In genomic region chr1:17439250-17440073, GRCh38 we compare ENCODE assay signal across 8 cellular contexts. TPM values are rescaled to one million over a fixed set of nuclear protein-coding genes. Genes with fewer than 3 reads are reported as not detected.
A peak's percentile ranks its signal among the peaks of the same experiment; 100 is the strongest.
DNase-seq lines count a peak whose midpoint lies in the region; ATAC-seq, FAIRE-seq and TF ChIP-seq lines count a peak whose summit lies in the region.

Gene RCC2 (minus strand): TSS chr1:17439677. CDS start chr1:17438514, 1,163 bp downstream.

- CTCF ChIA-PET in activated B cell treated with CpG ODN at 0.5 μM for 24 hours (lab: Charles Lee): interaction anchor here (0.7 kb wide), 1 partner anchor 11 kb away, joined by 3 read pairs; no protein-coding TSS in a partner anchor

- dilution Hi-C loops in keratinocyte (cut with MboI; ENCODE audit: extremely low pct_ligation_motif_present, low sequenced_read_pairs): no loop called here

- no peak for FAIRE-seq in keratinocyte (lab: Jason Lieb, UNC)

- peak within 1 kb of the TSS; percentile 98 for H3K27ac Mint-ChIP-seq in activated B cell treated with CpG ODN at 0.5 μM for 24 hours
- peak within 1 kb of the TSS; percentile 93 for H3K27ac Mint-ChIP-seq in central memory CD8-positive, alpha-beta T cell (ENCODE audit: low read depth)

- H3K36me3 ChIP-seq in keratinocyte (ENCODE audit: control insufficient read depth in 2 of 2, extremely low read depth in 1 of 2, insufficient read depth in 2 of 2, low read length in 2 of 2): peaks cover 2 to 19% of the 10 kb centered on the region in 2 experiments

- 0 out of 3 replicates have a peak, but pooled peaks have one; percentile 17 for TF ChIP-seq CTCF in GM12872 (IDR thresholded peaks at IDR 0.05; ENCODE audit: insufficient read depth, low read depth, low read length)
- TF ChIP-seq CTCF in activated B cell treated with CpG ODN at 0.5 μM for 24 hours (IDR thresholded peaks at IDR 0.05): no peak
- TF ChIP-seq CTCF in keratinocyte (optimal IDR thresholded peaks at IDR 0.05 in 1 of 3, IDR thresholded peaks at IDR 0.05 in 1 of 3, conservative IDR thresholded peaks at IDR 0.05 in 1 of 3; ENCODE audit: extremely low read depth in 1 of 3, insufficient read depth in 2 of 3, low read length in 3 of 3): peak in 1 of 3 experiments; percentile 32

- ATAC-seq in HG02970 (IDR thresholded peaks at IDR 0.05; ENCODE audit: low FRiP score, unreplicated experiment) (peak; percentile 35), activated B cell treated with CpG ODN at 0.5 μM for 24 hours (ENCODE audit: low read depth) (peak; percentile 67), HG03460 (IDR thresholded peaks at IDR 0.05; ENCODE audit: unreplicated experiment) (no peak)
- ATAC-seq in central memory CD8-positive, alpha-beta T cell (replicated peaks; ENCODE audit: extremely low read depth, poor library complexity, severe bottlenecking): peak; percentile 80

- peaks cover 50% of the 10 kb centered on the region for H3K4me1 ChIP-seq in keratinocyte (ENCODE audit: control insufficient read depth, extremely low read depth, insufficient read depth, low read length)

- intact Hi-C loops in activated B cell treated with CpG ODN at 0.5 μM for 24 hours (cut with micrococcal nuclease): loop anchor here (1.0 to 10.0 kb wide), 3 partner anchors 19 to 1915 kb away; partner anchors contain the start of genes CASP9 and DNAJC16

- peaks cover 39% of the 10 kb centered on the region for H3K4me1 Mint-ChIP-seq in activated B cell treated with CpG ODN at 0.5 μM for 24 hours
- peaks cover 30% of the 10 kb centered on the region for H3K4me1 Mint-ChIP-seq in central memory CD8-positive, alpha-beta T cell

- peak within 1 kb of the TSS; percentile 96 for H3K4me3 Mint-ChIP-seq in activated B cell treated with CpG ODN at 0.5 μM for 24 hours
- peak within 1 kb of the TSS; percentile 94 for H3K4me3 Mint-ChIP-seq in central memory CD8-positive, alpha-beta T cell

- peaks cover 14% of the 10 kb centered on the region for H4K20me1 ChIP-seq in keratinocyte (ENCODE audit: control insufficient read depth, extremely low read depth, insufficient read depth, low read length)

- H3K9me1 ChIP-seq in keratinocyte (ENCODE audit: control insufficient read depth, extremely low read depth, insufficient read depth, low read length): no peaks in the 10 kb centered on the region

- H3K27me3 Mint-ChIP-seq in activated B cell treated with CpG ODN at 0.5 μM for 24 hours: peaks cover 11% of the 10 kb centered on the region
- H3K27me3 Mint-ChIP-seq in central memory CD8-positive, alpha-beta T cell: peaks cover 9% of the 10 kb centered on the region

- peaks cover 43% of the 10 kb centered on the region for H3K79me2 ChIP-seq in keratinocyte (ENCODE audit: control insufficient read depth, insufficient read depth, low read length)

- H3K9ac ChIP-seq in keratinocyte (ENCODE audit: control insufficient read depth, extremely low read depth, insufficient read depth, low read length): peak within 1 kb of the TSS; percentile 95

- H3K27me3 ChIP-seq in keratinocyte (ENCODE audit: control insufficient read depth, extremely low read depth, insufficient read depth, low read length): no peaks in the 10 kb centered on the region

- DNase-seq in NCI-H2171 treated with DMSO at 0.1 percent for 48 hours (lab: John Stamatoyannopoulos, UW) (peak; percentile 88), activated B cell treated with CpG ODN at 0.5 μM for 24 hours (peak; percentile 67), keratinocyte (ENCODE audit: low read depth, low spot score) (peak; percentile 78)
- DNase-seq in central memory CD8-positive, alpha-beta T cell (ENCODE audit: low spot score in 2 of 2): peak; percentile 44
- DNase-seq in stimulated activated CD4-positive, alpha-beta T cell treated with anti-CD3 and anti-CD28 coated beads, Interleukin-12 subunit alpha, Interleukin-12 subunit beta, amount 100 ng/mL, for 48 hours (ENCODE audit: low read depth in 2 of 3, low spot score in 1 of 3): peak; percentile 45 to 66 (median 45)

- peak within 1 kb of the TSS; percentile 68 for H2AFZ ChIP-seq in keratinocyte (ENCODE audit: control insufficient read depth, low read length)

- H3K9me3 Mint-ChIP-seq in activated B cell treated with CpG ODN at 0.5 μM for 24 hours: no peaks in the 10 kb centered on the region
- H3K9me3 Mint-ChIP-seq in central memory CD8-positive, alpha-beta T cell: no peaks in the 10 kb centered on the region

- H3K9me3 ChIP-seq in keratinocyte (ENCODE audit: control insufficient read depth, low read depth, low read length): no peaks in the 10 kb centered on the region

- peak within 1 kb of the TSS; percentile 80 to 99 (median 98) for H3K4me3 ChIP-seq in keratinocyte (ENCODE audit: control insufficient read depth in 2 of 3, extremely low read depth in 1 of 3, insufficient read depth in 2 of 3, low read depth in 1 of 3, low read length in 3 of 3)

- H3K4me2 ChIP-seq in keratinocyte (ENCODE audit: control insufficient read depth, extremely low read depth, insufficient read depth, low read depth, low read length): peak within 1 kb of the TSS; percentile 100

- peaks cover 21% of the 10 kb centered on the region for H3K36me3 Mint-ChIP-seq in activated B cell treated with CpG ODN at 0.5 μM for 24 hours (ENCODE audit: low read depth)
- H3K36me3 Mint-ChIP-seq in central memory CD8-positive, alpha-beta T cell (ENCODE audit: insufficient read depth): peaks cover 15% of the 10 kb centered on the region

- POLR2A ChIA-PET in activated B cell treated with CpG ODN at 0.5 μM for 24 hours (lab: Charles Lee): interaction anchor here (0.5 to 1.4 kb wide), 13 partner anchors 13 to 1812 kb away, joined by 3 to 7 read pairs (median 3); partner anchors contain the start of genes EMC1, MRTO4 and NECAP2

- H3K27ac ChIP-seq in keratinocyte (ENCODE audit: control insufficient read depth, insufficient read depth, low read length): peak within 1 kb of the TSS; percentile 99

RNA-seq across cellular contexts. Expression of gene RCC2, which starts in this region (rescaled TPM):
- 79.4 and 85.1 TPM in 2 replicates for total RNA-seq in activated B cell treated with CpG ODN at 0.5 μM for 24 hours
- 29.4 to 103 TPM (median 45.2 TPM) in 3 replicates for polyA plus RNA-seq in keratinocyte
- polyA plus RNA-seq in keratinocyte (2011; ENCODE audit: low read depth): 27.6 TPM
- polyA plus RNA-seq in keratinocyte (2011; cell fraction: cytosol; rRNA removed): 53.0 and 56.5 TPM in 2 replicates
- 106 and 109 TPM in 2 replicates for polyA plus RNA-seq in keratinocyte (2011; cell fraction: nucleus; rRNA removed)
- 81.8 and 95.7 TPM in 2 replicates for polyA plus RNA-seq in keratinocyte (2012; ENCODE audit: low replicate concordance)
- 76.6 to 117 TPM (median 85.3 TPM) in 3 replicates for polyA minus RNA-seq in keratinocyte
- polyA minus RNA-seq in keratinocyte (2011; cell fraction: cytosol; rRNA and poly(A)+ RNA removed): 95.5 TPM
- 49.8 and 50.0 TPM in 2 replicates for polyA minus RNA-seq in keratinocyte (2011; cell fraction: nucleus; rRNA and poly(A)+ RNA removed)
